In genomic region chr3:104460477-104461406, GRCh38 we compare ENCODE assay signal across 8 cellular contexts.
DNase-seq lines count a peak whose midpoint lies in the region; ATAC-seq and TF ChIP-seq lines count a peak whose summit lies in the region.

No MANE protein-coding gene starts in this region.

- no peak overlapping the region for H3K27ac Mint-ChIP-seq in activated naive CD8-positive, alpha-beta T cell treated with anti-CD3 and anti-CD28 coated beads for 36 hours

- peak; percentile 39 for TF ChIP-seq CTCF in GM06990 (IDR thresholded peaks at IDR 0.05; ENCODE audit: insufficient read depth, low read length, poor library complexity, severe bottlenecking)

- H3K27me3 ChIP-seq in GM06990 (replicated peaks; ENCODE audit: control insufficient read depth, insufficient read depth, low read length), result no peaks in the 10 kb centered on the region

- peaks cover 2% of the 10 kb centered on the region for H3K9me3 Mint-ChIP-seq in activated naive CD8-positive, alpha-beta T cell treated with anti-CD3 and anti-CD28 coated beads for 36 hours

- no peaks in the 10 kb centered on the region for H3K4me1 Mint-ChIP-seq in activated naive CD8-positive, alpha-beta T cell treated with anti-CD3 and anti-CD28 coated beads for 36 hours

- no peaks in the 10 kb centered on the region for H3K36me3 ChIP-seq in GM06990 (ENCODE audit: control insufficient read depth, insufficient read depth, low read length)

- no peak overlapping the region for H3K4me3 ChIP-seq in GM06990 (replicated peaks; ENCODE audit: low read depth, low read length)

- DNase-seq in GM06990 (ENCODE audit: extremely low read depth, insufficient read length) (no peak), brain pericyte (ENCODE audit: low read depth, low spot score) (peak; percentile 44), midbrain (lab: John Stamatoyannopoulos, UW) (peak; percentile 78), ureter (ENCODE audit: low spot score) (no peak)
- no peak for DNase-seq in activated naive CD8-positive, alpha-beta T cell treated with anti-CD3 and anti-CD28 coated beads for 36 hours

- H3K36me3 Mint-ChIP-seq in activated naive CD8-positive, alpha-beta T cell treated with anti-CD3 and anti-CD28 coated beads for 36 hours, result no peaks in the 10 kb centered on the region

- H3K4me3 Mint-ChIP-seq in activated naive CD8-positive, alpha-beta T cell treated with anti-CD3 and anti-CD28 coated beads for 36 hours, result no peak overlapping the region

- ATAC-seq in HG03175 (IDR thresholded peaks at IDR 0.05; ENCODE audit: unreplicated experiment), result peak; percentile 55
- ATAC-seq in GM21515 (IDR thresholded peaks at IDR 0.05; ENCODE audit: unreplicated experiment), result no peak
- no peak for ATAC-seq in HG03439 (IDR thresholded peaks at IDR 0.05; ENCODE audit: unreplicated experiment)

- H3K27me3 Mint-ChIP-seq in activated naive CD8-positive, alpha-beta T cell treated with anti-CD3 and anti-CD28 coated beads for 36 hours, result no peaks in the 10 kb centered on the region

Comparison
In these comparisons a context has a peak if more than half of its experiments do, and no peak if none do; other contexts are left out.
1. DNase-seq: peak in brain pericyte (single experiment) and midbrain (single experiment); none in GM06990 (single experiment), ureter (single experiment) and activated naive CD8-positive, alpha-beta T cell treated with anti-CD3 and anti-CD28 coated beads for 36 hours (single experiment).